8 cellular contexts compared by ENCODE assay signal in genomic region chr3:12891985-12892839, GRCh38. TPM values are rescaled to one million over a fixed set of nuclear protein-coding genes. Genes with fewer than 3 reads are reported as not detected.
DNase-seq lines count a peak whose midpoint lies in the region; ATAC-seq and TF ChIP-seq lines count a peak whose summit lies in the region.

No MANE protein-coding gene starts in this region.

- no peak overlapping the region for H3K27ac ChIP-seq in esophagus muscularis mucosa (replicated peaks in 1 of 4)
- H3K27ac ChIP-seq in thoracic aorta, result peak overlapping the region; percentile 46 to 54

- intact Hi-C loops in esophagus muscularis mucosa (cut with DNase I), result loop anchor here (1.0 kb wide), 1 partner anchor 24 kb away; no protein-coding TSS in a partner anchor

- TF ChIP-seq POLR2A in esophagus muscularis mucosa (IDR thresholded peaks at IDR 0.05; ENCODE audit: low read depth), result no peak

- H3K4me3 Mint-ChIP-seq in HFFc6, result peak overlapping the region; percentile 64
- H3K4me3 Mint-ChIP-seq in naive thymus-derived CD8-positive, alpha-beta T cell, result peak overlapping the region; percentile 26 to 80 (median 46)

- 13% methylated on average over 16 of the region's 16 CpGs for WGBS in esophagus muscularis mucosa

- H3K4me1 ChIP-seq in esophagus muscularis mucosa (peaks cover 31 to 55% (median 50%) of the 10 kb centered on the region in 4 donors), thoracic aorta (ENCODE audit: control insufficient read depth in 1 of 2, low read depth in 2 of 2) (peaks cover 15 to 46% of the 10 kb centered on the region in 2 donors)

- POLR2A ChIA-PET in BJ (lab: Charles Lee), result no interaction called here
- POLR2A ChIA-PET in naive thymus-derived CD8-positive, alpha-beta T cell (lab: Charles Lee), result interaction anchor here (0.6 to 1.2 kb wide), 4 partner anchors 23 to 225 kb away, joined by 3 to 4 read pairs (median 4); partner anchors contain the start of gene CAND2

- H3K9me3 ChIP-seq in esophagus muscularis mucosa, result no peaks in the 10 kb centered on the region
- no peaks in the 10 kb centered on the region for H3K9me3 ChIP-seq in thoracic aorta

- TF ChIP-seq CTCF in BJ (IDR thresholded peaks at IDR 0.05; ENCODE audit: insufficient read depth, low read depth, low read length) (peak; percentile 87), HFFc6 (IDR thresholded peaks at IDR 0.05) (peak; percentile 90), esophagus muscularis mucosa (IDR thresholded peaks at IDR 0.05) (peak; percentile 81 to 96 (median 95)), thoracic aorta (IDR thresholded peaks at IDR 0.05) (peak; percentile 91)

- no peaks in the 10 kb centered on the region for H3K36me3 ChIP-seq in BJ (ENCODE audit: control insufficient read depth, insufficient read depth, low read length)
- no peaks in the 10 kb centered on the region for H3K36me3 ChIP-seq in esophagus muscularis mucosa
- H3K36me3 ChIP-seq in thoracic aorta, result no peaks in the 10 kb centered on the region

- H3K9me3 Mint-ChIP-seq in HFFc6, result no peaks in the 10 kb centered on the region
- H3K9me3 Mint-ChIP-seq in naive thymus-derived CD8-positive, alpha-beta T cell, result no peaks in the 10 kb centered on the region

- no peak overlapping the region for H3K4me3 ChIP-seq in BJ (ENCODE audit: low read depth, low read length)
- H3K4me3 ChIP-seq in esophagus muscularis mucosa, result peak overlapping the region; percentile 29 to 48 (median 36)
- H3K4me3 ChIP-seq in thoracic aorta, result peak overlapping the region; percentile 63

- peaks cover 12% of the 10 kb centered on the region for H3K4me1 Mint-ChIP-seq in HFFc6 (ENCODE audit: low read depth)
- H3K4me1 Mint-ChIP-seq in naive thymus-derived CD8-positive, alpha-beta T cell, result peaks cover 7 to 15% (median 12%) of the 10 kb centered on the region in 4 donors

- H3K27me3 Mint-ChIP-seq in HFFc6 (ENCODE audit: insufficient read depth), result peaks cover 24% of the 10 kb centered on the region
- H3K27me3 Mint-ChIP-seq in naive thymus-derived CD8-positive, alpha-beta T cell, result peaks cover 4 to 15% (median 10%) of the 10 kb centered on the region in 5 donors

- no peak overlapping the region for H3K27ac Mint-ChIP-seq in HFFc6
- peak overlapping the region in 2 of 10 donors; percentile 2 to 8 for H3K27ac Mint-ChIP-seq in naive thymus-derived CD8-positive, alpha-beta T cell

- ATAC-seq in naive thymus-derived CD8-positive, alpha-beta T cell, result peak; percentile 65 to 69
- ATAC-seq in thoracic aorta (ENCODE audit: insufficient number of reproducible peaks, low FRiP score, low read depth) (no peak), GM19467 (IDR thresholded peaks at IDR 0.05; ENCODE audit: unreplicated experiment) (no peak)

- DNase-seq in BJ (ENCODE audit: low read depth) (no peak), HFFc6 (peak; percentile 36), NCI-H82 treated with DMSO at 0.1 percent for 48 hours (lab: John Stamatoyannopoulos, UW; ENCODE audit: unreplicated experiment) (peak; percentile 14), activated T-cell treated with anti-CD3 and anti-CD28 coated beads for 4 hours (peak; percentile 26), esophagus muscularis mucosa (ENCODE audit: extremely low spot score) (no peak), thoracic aorta (ENCODE audit: low spot score) (no peak)
- peak in 8 of 10 donors; percentile 20 to 68 (median 57) for DNase-seq in naive thymus-derived CD8-positive, alpha-beta T cell

- CTCF ChIA-PET in BJ (lab: Yijun Ruan, JAX), result interaction anchor here (0.7 to 5.3 kb wide), 34 partner anchors 8 to 756 kb away, joined by 3 to 58 read pairs (median 6); partner anchors contain the start of genes RPL32 and TSEN2

- no peaks in the 10 kb centered on the region for H3K36me3 Mint-ChIP-seq in HFFc6 (ENCODE audit: low read depth)
- no peaks in the 10 kb centered on the region for H3K36me3 Mint-ChIP-seq in naive thymus-derived CD8-positive, alpha-beta T cell

- TF ChIP-seq EP300 in esophagus muscularis mucosa (IDR thresholded peaks at IDR 0.05), result no peak

- H3K27me3 ChIP-seq in BJ (ENCODE audit: control insufficient read depth, insufficient read depth, low read length) (no peaks in the 10 kb centered on the region; the same call in 1 of the 2 replicates), esophagus muscularis mucosa (no peaks in the 10 kb centered on the region), thoracic aorta (replicated peaks; ENCODE audit: insufficient read depth) (no peaks in the 10 kb centered on the region)

RNA-seq across cellular contexts. Expression of gene RPL32, which starts 50.8 kb away (rescaled TPM):
- polyA plus RNA-seq in BJ (2011; rRNA removed), result 3,018 and 4,118 TPM in 2 replicates
- polyA minus RNA-seq in BJ (2011; rRNA and poly(A)+ RNA removed), result 571 and 926 TPM in 2 replicates
- total RNA-seq in HFFc6 (2021; fragmentation: NEBNext Ultra II Directional; extraction: Animal tissue kit (Norgen Biotek cat#: 25700)), result 1,000 to 10,000 TPM; 1,490 to 1,730 (median 1,677) TPM
- total RNA-seq in esophagus muscularis mucosa (1,000 to 10,000 TPM in 2 of 4 donors, 100 to 1,000 TPM in 2; 784 to 1,554 (median 1,100) TPM), thoracic aorta (100 to 1,000 TPM; 455 to 867 TPM)
- total RNA-seq in naive thymus-derived CD8-positive, alpha-beta T cell, result 1,000 to 10,000 TPM; 4,123 to 4,303 TPM
- polyA plus RNA-seq in naive thymus-derived CD8-positive, alpha-beta T cell, result 1,000 to 10,000 TPM; 4,376 to 5,220 (median 4,420) TPM

Comparison
In these comparisons a context has a peak if more than half of its experiments do, and no peak if none do; other contexts are left out.
1. DNase-seq: peak in HFFc6 (single experiment), NCI-H82 treated with DMSO at 0.1 percent for 48 hours (single experiment), activated T-cell treated with anti-CD3 and anti-CD28 coated beads for 4 hours (single experiment) and naive thymus-derived CD8-positive, alpha-beta T cell (8 of 10); none in BJ (single experiment), esophagus muscularis mucosa (single experiment) and thoracic aorta (single experiment).
2. H3K27ac ChIP-seq: peak in thoracic aorta (2 of 2); none in esophagus muscularis mucosa (0 of 4).
3. ATAC-seq: peak in naive thymus-derived CD8-positive, alpha-beta T cell (2 of 2); none in thoracic aorta (single experiment) and GM19467 (single experiment).
4. Peak in every context shown above with its lines, with median percentiles within 50 percentile points of each other: CTCF ChIP-seq.